Comparison of ENCODE assay signal across 8 cellular contexts in the genomic region with DNA sequence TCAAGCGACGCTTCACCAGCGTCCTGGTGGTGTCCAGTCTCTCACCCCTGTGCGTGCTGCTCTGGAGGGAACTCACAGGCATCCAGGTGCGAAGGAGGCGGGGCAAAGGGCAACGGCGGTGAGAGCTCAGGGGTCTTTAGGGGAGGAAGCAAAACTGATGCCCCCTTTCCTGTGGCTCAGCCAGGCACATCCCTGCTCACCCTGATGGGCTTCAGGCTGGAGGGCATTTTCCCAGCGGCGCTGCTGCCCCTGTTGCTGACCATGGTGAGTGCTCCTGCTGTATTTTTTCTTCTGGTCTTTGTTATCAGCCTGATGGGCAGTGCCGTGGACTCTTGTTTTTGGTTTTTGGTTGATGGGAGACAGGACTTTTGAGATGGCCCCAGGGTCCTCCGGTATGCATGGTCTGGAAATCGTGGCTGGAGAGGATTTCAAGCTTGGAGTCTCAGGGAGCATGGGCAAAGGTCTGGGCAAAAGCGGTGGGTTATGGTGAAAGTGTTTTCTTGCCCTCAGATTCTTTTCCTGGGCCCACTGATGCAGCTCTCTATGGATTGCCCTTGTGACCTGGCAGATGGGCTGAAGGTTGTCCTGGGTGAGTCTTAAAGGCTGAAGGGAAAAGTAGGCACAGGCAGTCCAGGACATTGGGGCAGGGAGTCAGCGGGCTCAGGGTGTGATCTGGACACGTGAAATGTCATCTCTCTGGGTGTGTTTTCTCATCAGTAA. TPM values are rescaled to one million over a fixed set of nuclear protein-coding genes. Genes with fewer than 3 reads are reported as not detected.
A peak's percentile ranks its signal among the peaks of the same experiment; 100 is the strongest.
DNase-seq lines count a peak whose midpoint lies in the region; ATAC-seq and TF ChIP-seq lines count a peak whose summit lies in the region.

No MANE protein-coding gene starts in this region.

- peak; percentile 8 for ATAC-seq in GM19467 (IDR thresholded peaks at IDR 0.05; ENCODE audit: unreplicated experiment)
- ATAC-seq in HG02571 (IDR thresholded peaks at IDR 0.05; ENCODE audit: unreplicated experiment): no peak

- H3K4me3 ChIP-seq in SK-N-MC (peak overlapping the region; percentile 99), fibroblast of the aortic adventitia (ENCODE audit: low read depth, low read length) (peak overlapping the region; percentile 99), skeletal muscle cell (ENCODE audit: low read depth, low read length) (peak overlapping the region; percentile 99)

- H3K27ac ChIP-seq in SK-N-MC: peak overlapping the region; percentile 80

- H3K36me3 ChIP-seq in SK-N-MC (ENCODE audit: insufficient read depth, low read length): peaks cover 14% of the 10 kb centered on the region; the same call in 1 of the 2 replicates

- TF ChIP-seq CTCF in fibroblast of the aortic adventitia (IDR thresholded peaks at IDR 0.05; ENCODE audit: insufficient read depth, low read length): no peak

- peak overlapping the region; percentile 98 for H3K9ac ChIP-seq in SK-N-MC (ENCODE audit: insufficient read length)

- no peaks in the 10 kb centered on the region for H3K9me3 ChIP-seq in SK-N-MC (ENCODE audit: low read depth, low read length)

- no peak for DNase-seq in SK-N-MC (ENCODE audit: low read depth, low spot score)
- DNase-seq in fibroblast of the aortic adventitia (ENCODE audit: low read depth): no peak
- no peak for DNase-seq in skeletal muscle cell (ENCODE audit: low read depth)
- DNase-seq in NCI-H1436 treated with DMSO at 0.1 percent for 48 hours (lab: John Stamatoyannopoulos, UW): no peak
- no peak for DNase-seq in amygdala (lab: John Stamatoyannopoulos, UW)
- DNase-seq in NCI-H748 treated with DMSO at 0.1 percent for 48 hours (lab: John Stamatoyannopoulos, UW): no peak

RNA-seq across cellular contexts. Expression of a gene that starts 0.7 kb away (rescaled TPM):
- 5.3 and 10.7 TPM in 2 replicates for total RNA-seq in fibroblast of the aortic adventitia (ENCODE audit: low replicate concordance)

RNA-seq across cellular contexts. Expression of a gene that starts 12.9 kb away (rescaled TPM):
- total RNA-seq in fibroblast of the aortic adventitia (ENCODE audit: low replicate concordance): 5.9 and 25.8 TPM in 2 replicates
